ENCODE assay signal across 1 cellular context in the genomic region with DNA sequence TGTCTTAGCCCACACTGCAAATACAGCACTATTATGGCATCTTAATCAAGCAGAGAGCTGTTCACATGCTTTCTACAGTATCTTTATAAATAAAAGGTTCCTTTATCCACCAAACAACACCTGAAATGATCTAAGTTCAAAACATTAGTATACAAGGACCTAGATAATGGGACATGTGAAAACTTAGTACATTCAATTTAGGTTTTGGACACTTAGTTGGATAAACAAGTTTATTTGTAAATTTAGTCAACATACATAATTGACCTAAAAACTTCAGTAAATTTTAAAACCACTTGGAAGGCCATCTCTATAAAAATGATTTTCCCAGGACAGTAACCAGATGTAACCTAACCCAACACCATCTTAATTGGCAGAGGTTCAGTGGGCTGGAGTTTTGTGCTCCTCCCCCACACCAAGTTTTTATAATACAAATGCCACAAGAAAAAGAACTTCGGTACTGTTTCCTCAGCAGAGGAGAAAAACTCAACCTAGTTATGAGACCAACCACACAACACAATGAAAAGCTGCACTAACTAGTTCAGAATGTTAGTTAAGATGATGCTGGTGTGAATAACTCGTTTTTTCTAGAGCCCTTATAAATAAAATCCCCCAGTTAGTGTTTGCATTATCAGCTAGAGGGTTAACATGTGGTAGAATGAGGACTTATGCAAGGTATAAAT.
TF ChIP-seq lines count a peak whose summit lies in the region.

No MANE protein-coding gene starts in this region.

TF ChIP-seq in K562, 482 proteins besides CTCF, POLR2A, EP300 and RAD21 (continued from another document):
- TF ChIP-seq, protein P1, sequence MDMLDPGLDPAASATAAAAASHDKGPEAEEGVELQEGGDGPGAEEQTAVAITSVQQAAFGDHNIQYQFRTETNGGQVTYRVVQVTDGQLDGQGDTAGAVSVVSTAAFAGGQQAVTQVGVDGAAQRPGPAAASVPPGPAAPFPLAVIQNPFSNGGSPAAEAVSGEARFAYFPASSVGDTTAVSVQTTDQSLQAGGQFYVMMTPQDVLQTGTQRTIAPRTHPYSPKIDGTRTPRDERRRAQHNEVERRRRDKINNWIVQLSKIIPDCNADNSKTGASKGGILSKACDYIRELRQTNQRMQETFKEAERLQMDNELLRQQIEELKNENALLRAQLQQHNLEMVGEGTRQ (CRISPR knock-in tag; IDR thresholded peaks at IDR 0.05), result no peak
- TF ChIP-seq CCNT2 (IDR thresholded peaks at IDR 0.05; ENCODE audit: borderline replicate concordance, extremely low read depth, insufficient read length, low read depth, low read length) (peak; percentile 8), POLR2G (IDR thresholded peaks at IDR 0.05; ENCODE audit: low read depth, low read length) (peak; percentile 56), ZC3H11A (IDR thresholded peaks at IDR 0.05; ENCODE audit: low read depth, low read length) (no peak)
